Comparison of ENCODE assay signal across 1 cellular context in the genomic region with DNA sequence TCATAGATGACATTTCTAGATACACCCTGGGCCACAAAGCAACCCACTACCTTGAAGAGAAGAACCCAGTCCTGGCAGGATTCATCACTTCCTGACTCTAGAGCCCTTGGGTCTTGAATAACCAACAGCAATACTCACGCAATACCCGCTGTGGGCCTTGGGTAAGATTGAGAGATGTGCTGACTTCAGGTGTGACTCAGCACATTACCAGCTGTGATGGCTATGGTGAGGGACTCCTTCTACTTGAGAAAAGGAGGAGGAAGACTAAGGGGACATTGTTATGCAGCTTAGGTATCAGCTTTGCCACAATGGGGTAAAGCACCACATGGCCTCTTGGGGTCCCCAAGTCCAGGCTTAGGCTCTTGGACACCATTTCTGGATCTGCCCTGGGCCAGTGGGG.
A peak's percentile ranks its signal among the peaks of the same experiment; 100 is the strongest.
TF ChIP-seq lines count a peak whose summit lies in the region.

No MANE protein-coding gene starts in this region.

TF ChIP-seq in K562, 482 proteins besides CTCF, POLR2A, EP300 and RAD21:
- no peak for TF ChIP-seq RFX5 (IDR thresholded peaks at IDR 0.05; ENCODE audit: low read depth, low read length)
- no peak for TF ChIP-seq NFRKB (IDR thresholded peaks at IDR 0.05; ENCODE audit: low read depth)
- TF ChIP-seq TRIM24 (IDR thresholded peaks at IDR 0.05) = peak in 1 of 2 experiments; percentile 21; a peak in 1 of 4 replicates
- peak; percentile 90 for TF ChIP-seq NFE2 (IDR thresholded peaks at IDR 0.05; ENCODE audit: low read depth)
- peak; percentile 82 for TF ChIP-seq MAFF (IDR thresholded peaks at IDR 0.05; ENCODE audit: low read length)
- TF ChIP-seq ARID1B (IDR thresholded peaks at IDR 0.05) = peak; percentile 15; the same call in 1 of the 2 replicates
- TF ChIP-seq C11orf30 (IDR thresholded peaks at IDR 0.05; ENCODE audit: low read depth) = peak; percentile 91
- TF ChIP-seq, protein P1, sequence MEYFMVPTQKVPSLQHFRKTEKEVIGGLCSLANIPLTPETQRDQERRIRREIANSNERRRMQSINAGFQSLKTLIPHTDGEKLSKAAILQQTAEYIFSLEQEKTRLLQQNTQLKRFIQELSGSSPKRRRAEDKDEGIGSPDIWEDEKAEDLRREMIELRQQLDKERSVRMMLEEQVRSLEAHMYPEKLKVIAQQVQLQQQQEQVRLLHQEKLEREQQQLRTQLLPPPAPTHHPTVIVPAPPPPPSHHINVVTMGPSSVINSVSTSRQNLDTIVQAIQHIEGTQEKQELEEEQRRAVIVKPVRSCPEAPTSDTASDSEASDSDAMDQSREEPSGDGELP (CRISPR knock-in tag; IDR thresholded peaks at IDR 0.05; ENCODE audit: borderline replicate concordance) = peak; percentile 36; the same call in 1 of the 2 replicates
- TF ChIP-seq NFE2L1 (tag; IDR thresholded peaks at IDR 0.05; ENCODE audit: borderline replicate concordance, low read depth) = peak; percentile 79
- peak; percentile 94 for TF ChIP-seq MAFG (tag; conservative IDR thresholded peaks at IDR 0.05)
- TF ChIP-seq ZNF316 (IDR thresholded peaks at IDR 0.05) = peak; percentile 96
- TF ChIP-seq CBFA2T2 (conservative IDR thresholded peaks at IDR 0.05) = no peak
- TF ChIP-seq BACH1 (tag; IDR thresholded peaks at IDR 0.05) = peak; percentile 69; the same call in 1 of the 2 replicates
- no peak for TF ChIP-seq KAT8 (IDR thresholded peaks at IDR 0.05; ENCODE audit: low read depth)
- peak; percentile 8 for TF ChIP-seq DACH1 (IDR thresholded peaks at IDR 0.05; ENCODE audit: partially characterized antibody)
- peak; percentile 79 for TF ChIP-seq MAFK (IDR thresholded peaks at IDR 0.05; ENCODE audit: low read length)
- TF ChIP-seq SMARCA4 (IDR thresholded peaks at IDR 0.05) = 0 out of 2 replicates have a peak, but pooled peaks have one; percentile 19
- TF ChIP-seq ZNF23 (CRISPR knock-in tag; IDR thresholded peaks at IDR 0.05) = no peak
TF ChIP-seq in K562: peak in this region for 13.
